In the genomic region with DNA sequence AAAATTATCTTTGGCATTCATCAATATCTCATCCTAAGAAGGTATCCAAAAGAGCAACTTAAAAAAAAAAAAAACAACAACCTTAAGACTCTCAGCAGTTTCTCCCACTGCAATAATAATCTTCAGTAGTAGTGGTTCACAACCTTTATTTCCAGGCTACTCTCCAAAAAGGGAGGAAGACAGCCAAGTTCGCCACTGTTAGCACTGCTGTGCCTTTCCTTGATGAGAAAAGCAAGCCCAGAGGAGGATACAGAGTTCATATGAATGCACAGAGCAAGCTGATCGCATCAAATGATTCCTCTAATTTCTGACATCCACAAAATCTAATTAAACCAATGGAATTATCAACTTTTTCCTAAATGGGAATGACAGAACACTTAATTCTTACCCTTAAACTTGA, we compare ENCODE assay signal across 24 cellular contexts.
A peak's percentile ranks its signal among the peaks of the same experiment; 100 is the strongest.
DNase-seq lines count a peak whose midpoint lies in the region; ATAC-seq, FAIRE-seq and TF ChIP-seq lines count a peak whose summit lies in the region.
"Had no signal": no experiment of that assay in that cellular context is flagged by ENCODE, and none has a peak within 500 bp of the region (broad histone marks: within the 10 kb centered on the region; RNA-seq: fewer than 3 reads in every experiment).

No MANE protein-coding gene starts in this region.

- peaks cover 50% of the 10 kb centered on the region for H3K4me1 ChIP-seq in Karpas-422 (ENCODE audit: low read length)
- peaks cover 15% of the 10 kb centered on the region for H3K4me1 ChIP-seq in HAP-1
- H3K4me1 ChIP-seq: ascending aorta had no signal

- in situ Hi-C loops in astrocyte of the cerebellum (cut with HindIII; ENCODE audit: low sequenced_read_pairs): no loop called here
- in situ Hi-C loops in HAP-1 (cut with MboI; ENCODE audit: low sequenced_read_pairs): no loop called here

- peak overlapping the region; percentile 83 for H3K4me2 ChIP-seq in Karpas-422 (ENCODE audit: low read depth, low read length, poor library complexity, severe bottlenecking)

- intact Hi-C loops in Right ventricle myocardium inferior (cut with DNase I): no loop called here

- peaks cover 11% of the 10 kb centered on the region for H3K36me3 ChIP-seq in Karpas-422 (ENCODE audit: insufficient read depth, low read length)
- peaks cover 4% of the 10 kb centered on the region; the same call in 1 of the 2 replicates for H3K36me3 ChIP-seq in HAP-1 (replicated peaks)
- H3K36me3 ChIP-seq: ovary had no signal

- H3K27me3 ChIP-seq in Karpas-422 (ENCODE audit: low read length): no peaks in the 10 kb centered on the region
- H3K27me3 ChIP-seq in HAP-1 (ENCODE audit: low read depth): no peaks in the 10 kb centered on the region
- H3K27me3 ChIP-seq: ascending aorta, ovary had no signal

- DNase-seq in Karpas-422: peak; percentile 58
- DNase-seq in astrocyte of the cerebellum (ENCODE audit: low read depth): peak; percentile 31
- peak; percentile 26 for DNase-seq in fibroblast of peridontal ligament (ENCODE audit: extremely low read depth)
- DNase-seq in pons (ENCODE audit: low spot score): peak; percentile 51
- no peak for DNase-seq in HAP-1 (ENCODE audit: low spot score in 2 of 2)
- no peak for DNase-seq in Right ventricle myocardium inferior (ENCODE audit: missing footprints)
- no peak for DNase-seq in D721Med (ENCODE audit: insufficient read length, low spot score)
- DNase-seq: activated CD4-positive, alpha-beta T cell treated with anti-CD3 and anti-CD28 coated beads for 36 hours; CD4-positive, alpha-beta memory T cell; cortex of kidney; DMS153; GF-D8; KBM-7; kidney glomerular epithelial cell; mesenchymal stem cell; naive thymus-derived CD8-positive, alpha-beta T cell; NCI-H1092 treated with DMSO at 0.1 percent for 48 hours; NCI-H2081 treated with DMSO at 0.1 percent for 48 hours; NCI-H510A treated with DMSO at 0.1 percent for 48 hours; ovary; SW 1271 had no signal

- H3K27ac ChIP-seq in Karpas-422 (ENCODE audit: low read length): peak overlapping the region; percentile 99
- H3K27ac ChIP-seq: ascending aorta, ovary, thoracic aorta had no signal

- H3K79me2 ChIP-seq in Karpas-422 (ENCODE audit: low read length): peaks cover 17% of the 10 kb centered on the region

- H3K4me3 ChIP-seq in Karpas-422 (ENCODE audit: low read length) (peak overlapping the region; percentile 73), astrocyte of the cerebellum (ENCODE audit: low read depth, low read length) (no peak overlapping the region), HAP-1 (no peak overlapping the region)
- H3K4me3 ChIP-seq: ascending aorta, ovary, thoracic aorta had no signal

- ATAC-seq in HG02588 (IDR thresholded peaks at IDR 0.05; ENCODE audit: unreplicated experiment) (no peak), Right ventricle myocardium inferior (no peak)

- H3K9me3 ChIP-seq in Karpas-422 (ENCODE audit: low read length) (no peaks in the 10 kb centered on the region), HAP-1 (no peaks in the 10 kb centered on the region)
- H3K9me3 ChIP-seq: ascending aorta, ovary, thoracic aorta had no signal

- H3K9ac ChIP-seq in Karpas-422 (ENCODE audit: low read length): peak overlapping the region; percentile 80

- no peaks in the 10 kb centered on the region for H3K9me2 ChIP-seq in Karpas-422 (replicated peaks; ENCODE audit: insufficient read depth, low read length)

- TF ChIP-seq CTCF in astrocyte of the cerebellum (IDR thresholded peaks at IDR 0.05; ENCODE audit: low read depth, low read length, missing control alignments) (no peak), D721Med (IDR thresholded peaks at IDR 0.05; ENCODE audit: insufficient read depth, missing control alignments) (no peak)

- FAIRE-seq in D721Med (lab: Jason Lieb, UNC): no peak

- no peak overlapping the region for H2AFZ ChIP-seq in Karpas-422 (ENCODE audit: low read length)

- H4K20me1 ChIP-seq in Karpas-422 (ENCODE audit: insufficient read depth, low read depth, low read length): no peaks in the 10 kb centered on the region

Comparison
In these comparisons a context has a peak if more than half of its experiments do, and no peak if none do; other contexts are left out.
1. DNase-seq: peak in Karpas-422 (single experiment), astrocyte of the cerebellum (single experiment), fibroblast of peridontal ligament (single experiment) and pons (single experiment); none in HAP-1 (0 of 2), Right ventricle myocardium inferior (single experiment) and D721Med (single experiment).